Comparison of ENCODE assay signal across 22 cellular contexts in the genomic region with DNA sequence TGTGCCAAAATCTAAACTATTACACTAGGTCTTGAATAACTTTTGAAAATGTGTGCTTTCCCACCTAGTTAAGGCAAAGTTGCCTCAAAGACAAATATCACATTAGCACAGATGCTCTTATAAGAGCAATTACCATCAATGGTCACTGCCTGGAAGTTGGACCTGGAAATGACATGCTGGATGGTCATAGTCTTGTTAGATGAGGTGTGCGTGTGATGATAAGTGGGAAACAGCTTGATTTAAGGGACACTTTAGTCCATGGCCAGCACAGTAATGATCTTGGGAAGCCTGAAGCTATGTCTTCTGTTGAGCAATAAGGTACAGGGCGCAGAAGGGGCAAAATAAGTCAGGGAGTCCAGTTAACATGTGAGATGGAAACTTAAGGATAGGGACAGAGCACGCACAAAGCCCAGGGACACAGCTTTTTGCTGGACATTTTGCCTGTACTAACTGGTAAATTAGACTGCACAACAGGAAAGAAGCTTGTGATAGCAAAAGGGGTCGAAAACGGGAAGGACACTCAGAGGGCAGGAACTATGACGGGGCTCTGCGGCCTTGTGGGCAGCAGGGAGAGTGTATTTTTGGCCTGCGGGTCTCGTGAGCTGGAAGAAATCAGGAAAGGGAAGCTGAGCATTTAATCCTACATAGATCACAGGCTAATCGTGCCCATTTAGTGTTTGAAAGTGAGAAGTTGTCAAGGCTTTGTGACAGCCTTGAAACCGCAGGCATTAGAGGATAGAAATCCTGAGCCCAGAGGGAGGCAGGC.
A peak's percentile ranks its signal among the peaks of the same experiment; 100 is the strongest.
DNase-seq lines count a peak whose midpoint lies in the region; ATAC-seq, FAIRE-seq and TF ChIP-seq lines count a peak whose summit lies in the region.
"Had no signal": no experiment of that assay in that cellular context is flagged by ENCODE, and none has a peak within 500 bp of the region (broad histone marks: within the 10 kb centered on the region; RNA-seq: fewer than 3 reads in every experiment).

No MANE protein-coding gene starts in this region.

- no peak overlapping the region for H3K4me3 Mint-ChIP-seq in CD4-positive, alpha-beta T cell
- H3K4me3 Mint-ChIP-seq: activated CD4-positive, alpha-beta memory T cell treated with anti-CD3 and anti-CD28 coated beads, Interleukin-2, amount 10 ng/mL, durations not matched to agents 7 days and 5 days; neural crest cell; T-helper 17 cell had no signal

- peak overlapping the region in 1 of 4 donors; percentile 27 for H3K27ac ChIP-seq in esophagus muscularis mucosa (replicated peaks in 1 of 4)
- H3K27ac ChIP-seq in mesendoderm (ENCODE audit: low read depth, low read length): no peak overlapping the region
- no peak overlapping the region for H3K27ac ChIP-seq in kidney (ENCODE audit: low read depth in 2 of 2, low read length in 2 of 2)
- no peak overlapping the region for H3K27ac ChIP-seq in CD4-positive, alpha-beta T cell (ENCODE audit: low read depth, low read length)
- H3K27ac ChIP-seq: A549, ascending aorta, thoracic aorta had no signal

- no peaks in the 10 kb centered on the region for H3K27me3 Mint-ChIP-seq in CD4-positive, alpha-beta T cell
- H3K27me3 Mint-ChIP-seq: activated CD4-positive, alpha-beta memory T cell treated with anti-CD3 and anti-CD28 coated beads, Interleukin-2, amount 10 ng/mL, durations not matched to agents 7 days and 5 days; T-helper 17 cell had no signal

- H3K9me3 ChIP-seq in esophagus muscularis mucosa (no peaks in the 10 kb centered on the region), kidney (ENCODE audit: control insufficient read depth in 1 of 2, low read length in 2 of 2) (no peaks in the 10 kb centered on the region)
- no peaks in the 10 kb centered on the region for H3K9me3 ChIP-seq in CD4-positive, alpha-beta T cell (ENCODE audit: control insufficient read depth, low read length)
- H3K9me3 ChIP-seq: A549, ascending aorta, thoracic aorta had no signal

- H3K36me3 ChIP-seq in esophagus muscularis mucosa: no peaks in the 10 kb centered on the region
- H3K36me3 ChIP-seq in mesendoderm (ENCODE audit: control insufficient read depth, insufficient read depth, low read length): no peaks in the 10 kb centered on the region
- no peaks in the 10 kb centered on the region for H3K36me3 ChIP-seq in kidney (ENCODE audit: control insufficient read depth in 1 of 2, insufficient read depth in 2 of 2, low read length in 2 of 2)
- H3K36me3 ChIP-seq: ascending aorta, thoracic aorta had no signal

- no peak for ATAC-seq in GM19023 (IDR thresholded peaks at IDR 0.05; ENCODE audit: unreplicated experiment)
- ATAC-seq in CD4-positive, alpha-beta T cell (ENCODE audit: poor library complexity): no peak
- ATAC-seq: A549, Panc1, T-helper 17 cell had no signal

- FAIRE-seq in kidney (lab: Jason Lieb, UNC): no peak
- FAIRE-seq: A549, frontal cortex had no signal

- H2BK5ac ChIP-seq in mesendoderm (ENCODE audit: low read length): no peak overlapping the region

- H3K18ac ChIP-seq in mesendoderm (ENCODE audit: low read length): no peak overlapping the region

- POLR2A ChIA-PET in CD4-positive, alpha-beta T cell (lab: Charles Lee): no interaction called here

- no peak for TF ChIP-seq EP300 in esophagus muscularis mucosa (IDR thresholded peaks at IDR 0.05)

- H3K36me3 Mint-ChIP-seq in CD4-positive, alpha-beta T cell (ENCODE audit: low read depth): no peaks in the 10 kb centered on the region

- H3K79me2 ChIP-seq in mesendoderm (ENCODE audit: control insufficient read depth, insufficient read depth, low read length): no peaks in the 10 kb centered on the region

- H2BK120ac ChIP-seq in mesendoderm (ENCODE audit: low read depth, low read length): no peak overlapping the region

- no peak overlapping the region for H3K27ac Mint-ChIP-seq in CD4-positive, alpha-beta T cell
- H3K27ac Mint-ChIP-seq: activated CD4-positive, alpha-beta memory T cell treated with anti-CD3 and anti-CD28 coated beads, Interleukin-2, amount 10 ng/mL, durations not matched to agents 7 days and 5 days; T-helper 17 cell had no signal

- peaks cover 2% of the 10 kb centered on the region for H3K9me3 Mint-ChIP-seq in CD4-positive, alpha-beta T cell
- H3K9me3 Mint-ChIP-seq: neural crest cell had no signal

- H4K8ac ChIP-seq in mesendoderm (ENCODE audit: low read depth, low read length): no peak overlapping the region

- no peak overlapping the region for H3K23ac ChIP-seq in mesendoderm (ENCODE audit: low read length)

- H4K5ac ChIP-seq in mesendoderm (ENCODE audit: low read length): no peak overlapping the region

- no peak overlapping the region for H3K4me3 ChIP-seq in esophagus muscularis mucosa
- H3K4me3 ChIP-seq in mesendoderm (ENCODE audit: low read length): no peak overlapping the region
- no peak overlapping the region for H3K4me3 ChIP-seq in kidney (ENCODE audit: low read length in 2 of 2)
- H3K4me3 ChIP-seq: A549, ascending aorta, thoracic aorta had no signal

- CTCF ChIA-PET in CD4-positive, alpha-beta T cell (lab: Charles Lee): no interaction called here

- intact Hi-C loops in esophagus muscularis mucosa (cut with DNase I): no loop called here
- intact Hi-C loops in kidney (cut with DNase I): no loop called here
- intact Hi-C loops in CD4-positive, alpha-beta T cell (cut with DNase I, micrococcal nuclease): no loop called here

- no peak for TF ChIP-seq CTCF in esophagus muscularis mucosa (IDR thresholded peaks at IDR 0.05)
- no peak for TF ChIP-seq CTCF in kidney (IDR thresholded peaks at IDR 0.05; ENCODE audit: borderline replicate concordance, extremely low read depth, insufficient read depth)
- no peak for TF ChIP-seq CTCF in CD4-positive, alpha-beta T cell (IDR thresholded peaks at IDR 0.05)

- peak overlapping the region; percentile 19 for H3K56ac ChIP-seq in mesendoderm (ENCODE audit: low read length)

- TF ChIP-seq POLR2A in esophagus muscularis mucosa (IDR thresholded peaks at IDR 0.05; ENCODE audit: low read depth): no peak

- peak overlapping the region; percentile 27 for H2AK5ac ChIP-seq in mesendoderm (ENCODE audit: low read length)

- 63% methylated on average over 11 of the region's 11 CpGs for WGBS in esophagus muscularis mucosa
- no CpG with 5 or more reads among the region's 11 CpGs for WGBS in mesendoderm (ENCODE audit: extremely low coverage, insufficient coverage, low lambda C conversion rate)

- no peaks in the 10 kb centered on the region for H3K4me1 Mint-ChIP-seq in CD4-positive, alpha-beta T cell (ENCODE audit: low read depth)
- H3K4me1 Mint-ChIP-seq: activated CD4-positive, alpha-beta memory T cell treated with anti-CD3 and anti-CD28 coated beads, Interleukin-2, amount 10 ng/mL, durations not matched to agents 7 days and 5 days; neural crest cell; T-helper 17 cell had no signal

- no peak overlapping the region for H3K4ac ChIP-seq in mesendoderm (ENCODE audit: low read depth, low read length)

- no peak overlapping the region for H2BK15ac ChIP-seq in mesendoderm (replicated peaks; ENCODE audit: low read depth)

- H3K79me1 ChIP-seq in mesendoderm (ENCODE audit: low read length): no peaks in the 10 kb centered on the region

- no peak overlapping the region for H3K4me2 ChIP-seq in mesendoderm (ENCODE audit: low read length)
- H3K4me2 ChIP-seq: A549 had no signal

- peak; percentile 20 to 31 for DNase-seq in AML-193 (lab: John Stamatoyannopoulos, UW)
- peak; percentile 93 for DNase-seq in NOMO-1 treated with dmso at 0.1 percent for 144 hours (lab: John Stamatoyannopoulos, UW; ENCODE audit: unreplicated experiment)
- peak; percentile 91 for DNase-seq in esophagus muscularis mucosa (ENCODE audit: extremely low spot score)
- no peak for DNase-seq in mesendoderm
- DNase-seq in kidney: no peak
- no peak for DNase-seq in CD4-positive, alpha-beta T cell
- no peak for DNase-seq in HT-29 (ENCODE audit: low spot score)
- DNase-seq: activated CD4-positive, alpha-beta memory T cell treated with anti-CD3 and anti-CD28 coated beads, Interleukin-2, amount 10 ng/mL, durations not matched to agents 7 days and 5 days; activated effector memory CD4-positive, alpha-beta T cell treated with Interleukin-2 at 50 U/mL for 16 hours; DMS153; effector CD4-positive, alpha-beta T cell; kidney glomerular epithelial cell; NCI-H1417; NCI-H446; T-helper 17 cell had no signal

- H3K9ac ChIP-seq in mesendoderm (ENCODE audit: low read length) (no peak overlapping the region), kidney (ENCODE audit: low read length in 2 of 2) (no peak overlapping the region)

- H3K27me3 ChIP-seq in esophagus muscularis mucosa (no peaks in the 10 kb centered on the region), mesendoderm (ENCODE audit: insufficient read depth, low read length, poor library complexity) (no peaks in the 10 kb centered on the region)
- H3K27me3 ChIP-seq in CD4-positive, alpha-beta T cell (ENCODE audit: control insufficient read depth, insufficient read depth, low read length): no peaks in the 10 kb centered on the region
- H3K27me3 ChIP-seq: ascending aorta had no signal

- peaks cover 0 to 7% (median 3%) of the 10 kb centered on the region in 4 donors for H3K4me1 ChIP-seq in esophagus muscularis mucosa
- H3K4me1 ChIP-seq in mesendoderm (ENCODE audit: control insufficient read depth, low read depth, low read length): peaks cover 8% of the 10 kb centered on the region
- H3K4me1 ChIP-seq in kidney (ENCODE audit: control insufficient read depth in 1 of 2, insufficient read depth in 1 of 2, low read depth in 1 of 2, low read length in 2 of 2): peaks cover 12 to 24% of the 10 kb centered on the region in 2 donors

Comparison
In these comparisons a context has a peak if more than half of its experiments do, and no peak if none do; other contexts are left out.
1. DNase-seq: peak in AML-193 (2 of 2), NOMO-1 treated with dmso at 0.1 percent for 144 hours (single experiment) and esophagus muscularis mucosa (single experiment); none in mesendoderm (single experiment), kidney (single experiment), CD4-positive, alpha-beta T cell (0 of 10) and HT-29 (single experiment).